ENCODE assay signal across 8 cellular contexts in genomic region chr19:11092181-11092538, GRCh38. TPM values are rescaled to one million over a fixed set of nuclear protein-coding genes. Genes with fewer than 3 reads are reported as not detected.
A peak's percentile ranks its signal among the peaks of the same experiment; 100 is the strongest.
DNase-seq lines count a peak whose midpoint lies in the region; ATAC-seq, FAIRE-seq and TF ChIP-seq lines count a peak whose summit lies in the region.

No MANE protein-coding gene starts in this region.

- H3K27me3 ChIP-seq in ACC112 (ENCODE audit: insufficient read depth, low read length) (no peaks in the 10 kb centered on the region), esophagus squamous epithelium (no peaks in the 10 kb centered on the region), pancreas (no peaks in the 10 kb centered on the region)

- intact Hi-C loops in esophagus squamous epithelium (cut with DNase I) = no loop called here
- intact Hi-C loops in pancreas (cut with DNase I) = no loop called here

- ATAC-seq in activated CD4-positive, CD25-positive, alpha-beta regulatory T cell treated with anti-CD3 and anti-CD28 coated beads, Interleukin-2, amount 50 U/mL, for 24 hours = peak; percentile 17 to 22
- ATAC-seq in pancreas = peak in 3 of 4 donors; percentile 16 to 24 (median 24)
- no peak for ATAC-seq in HG02884 (IDR thresholded peaks at IDR 0.05; ENCODE audit: unreplicated experiment)
- ATAC-seq in GM21390 (IDR thresholded peaks at IDR 0.05; ENCODE audit: unreplicated experiment) = no peak

- H3K4me1 ChIP-seq in ACC112 (ENCODE audit: control insufficient read depth, insufficient read depth, low read length, unreplicated experiment) = peaks cover 35% of the 10 kb centered on the region
- peaks cover 47 to 88% (median 78%) of the 10 kb centered on the region in 3 donors for H3K4me1 ChIP-seq in esophagus squamous epithelium
- H3K4me1 ChIP-seq in pancreas = peaks cover 20 to 68% (median 50%) of the 10 kb centered on the region in 3 donors

- H3K27ac ChIP-seq in ACC112 (ENCODE audit: low read depth, low read length) (peak overlapping the region; percentile 99), esophagus squamous epithelium (peak overlapping the region; percentile 95 to 100 (median 99)), pancreas (peak overlapping the region; percentile 94 to 98 (median 96))

- H3K79me2 ChIP-seq in ACC112 (ENCODE audit: control insufficient read depth, insufficient read depth, low read length, unreplicated experiment) = peaks cover 34% of the 10 kb centered on the region

- DNase-seq in HCEC 1CT = peak; percentile 50
- DNase-seq in esophagus squamous epithelium (lab: John Stamatoyannopoulos, UW) = no peak
- DNase-seq in pancreas = peak in 1 of 6 donors; percentile 48
- no peak for DNase-seq in H4 (ENCODE audit: low spot score)

- H3K9me3 ChIP-seq in esophagus squamous epithelium (no peaks in the 10 kb centered on the region), pancreas (no peaks in the 10 kb centered on the region)

- H3K36me3 ChIP-seq in ACC112 (ENCODE audit: insufficient read depth, low read length) (peaks cover 10% of the 10 kb centered on the region), esophagus squamous epithelium (peaks cover 0 to 27% (median 0%) of the 10 kb centered on the region in 3 donors), pancreas (no peaks in the 10 kb centered on the region)

- no peak for TF ChIP-seq CTCF in esophagus squamous epithelium (IDR thresholded peaks at IDR 0.05)
- no peak for TF ChIP-seq CTCF in pancreas (IDR thresholded peaks at IDR 0.05)

- H3K4me3 ChIP-seq in ACC112 (ENCODE audit: low read depth, low read length) (peak overlapping the region; percentile 99), esophagus squamous epithelium (peak overlapping the region; percentile 61 to 92 (median 84)), pancreas (peak overlapping the region in 1 of 4 donors; percentile 74)

- 4 to 9% methylated on average over 2 to 6 of the region's 6 CpGs for WGBS in esophagus squamous epithelium, 2 donors
- 28 to 29% methylated on average over 6 of the region's 6 CpGs for WGBS in pancreas, 2 donors

- FAIRE-seq in pancreas (lab: Jason Lieb, UNC) = no peak

- no peak for TF ChIP-seq POLR2A in esophagus squamous epithelium (IDR thresholded peaks at IDR 0.05)

- no peak overlapping the region for H2AFZ ChIP-seq in ACC112 (ENCODE audit: low read length, unreplicated experiment)

RNA-seq across cellular contexts. Expression of gene LDLR, which starts 2.9 kb away (rescaled TPM):
- total RNA-seq in esophagus squamous epithelium = 100 to 1,000 TPM in 3 of 4 donors, 10 to 100 TPM in 1; 58.9 to 207 (median 149) TPM
- total RNA-seq in pancreas = 10 to 100 TPM in 5 of 6 donors, 1 to 10 TPM in 1; 8.9 to 43.4 (median 26.5) TPM
- polyA plus RNA-seq in pancreas = 10 to 100 TPM; 24.7 to 41.2 TPM
- total RNA-seq in H4 (2014; rRNA removed; shearing (Covaris generic)) = 82.0 and 87.2 TPM in 2 replicates

Comparison
In these comparisons a context has a peak if more than half of its experiments do, and no peak if none do; other contexts are left out.
1. ATAC-seq: peak in activated CD4-positive, CD25-positive, alpha-beta regulatory T cell treated with anti-CD3 and anti-CD28 coated beads, Interleukin-2, amount 50 U/mL, for 24 hours (2 of 2) and pancreas (3 of 4); none in HG02884 (single experiment) and GM21390 (single experiment).
2. Peak in every context shown above with its lines, with median percentiles within 50 percentile points of each other: H3K27ac ChIP-seq.